Comparison of ENCODE assay signal across 25 cellular contexts in the genomic region with DNA sequence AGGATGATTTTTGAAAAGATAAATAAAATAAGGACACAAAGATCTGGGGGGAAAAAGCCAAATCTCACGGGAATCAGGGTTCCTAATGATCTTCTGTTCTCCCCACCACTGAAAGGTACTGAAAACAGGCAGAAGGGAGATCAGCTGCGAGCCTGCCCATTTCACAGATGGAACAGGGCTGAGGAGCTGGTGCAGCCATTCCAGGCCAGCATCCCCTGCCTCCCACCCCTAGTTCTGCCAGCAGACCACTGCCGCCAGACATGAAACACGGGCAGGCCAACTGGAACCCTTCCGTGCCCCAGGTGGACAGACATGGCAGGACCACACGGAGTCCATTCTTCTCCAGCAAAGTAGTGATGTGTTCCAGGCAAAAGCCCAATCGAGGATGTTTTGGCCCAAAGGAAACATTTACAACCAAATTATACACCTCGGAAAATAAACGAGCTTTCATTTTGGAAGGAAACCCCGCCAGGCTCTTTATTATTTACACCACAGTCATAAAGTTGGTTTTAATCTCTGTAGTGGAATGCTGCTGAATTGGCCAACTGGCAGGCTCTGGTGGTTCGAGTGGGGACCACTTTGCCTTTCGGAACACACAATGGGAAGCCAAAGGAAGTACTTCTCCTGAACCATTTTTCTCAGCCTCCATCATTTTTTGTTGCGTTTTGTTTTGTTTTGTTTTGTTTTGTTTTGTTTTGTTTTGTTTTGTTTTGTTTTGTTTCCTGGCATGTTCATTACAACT. TPM values are rescaled to one million over a fixed set of nuclear protein-coding genes. Genes with fewer than 3 reads are reported as not detected.
DNase-seq lines count a peak whose midpoint lies in the region; ATAC-seq, FAIRE-seq and TF ChIP-seq lines count a peak whose summit lies in the region.
"Had no signal": no experiment of that assay in that cellular context is flagged by ENCODE, and none has a peak within 500 bp of the region (broad histone marks: within the 10 kb centered on the region; RNA-seq: fewer than 3 reads in every experiment).

No MANE protein-coding gene starts in this region.

- H3K9me3 ChIP-seq in HepG2 (ENCODE audit: low read length) (no peaks in the 10 kb centered on the region), right lobe of liver (no peaks in the 10 kb centered on the region), fibroblast of lung (ENCODE audit: control insufficient read depth, insufficient read depth, low read depth, low read length) (no peaks in the 10 kb centered on the region), right cardiac atrium (ENCODE audit: control insufficient read depth, low read length) (no peaks in the 10 kb centered on the region)
- H3K9me3 ChIP-seq: upper lobe of left lung had no signal

- TF ChIP-seq EP300 in HepG2 (IDR thresholded peaks at IDR 0.05; ENCODE audit: low read depth in 2 of 2, low read length in 2 of 2): no peak
- TF ChIP-seq EP300 in HepG2 (CRISPR knock-in tag; IDR thresholded peaks at IDR 0.05; ENCODE audit: borderline replicate concordance): no peak

- H3K36me3 Mint-ChIP-seq in activated CD8-positive, alpha-beta T cell treated with anti-CD3 and anti-CD28 coated beads, Interleukin-2, amount 10 ng/mL, durations not matched to agents 7 days and 5 days (ENCODE audit: low read depth): peaks cover 16% of the 10 kb centered on the region
- H3K36me3 Mint-ChIP-seq: mesothelial cell of epicardium, natural killer cell had no signal

- no peaks in the 10 kb centered on the region for H3K9me3 Mint-ChIP-seq in activated CD8-positive, alpha-beta T cell treated with anti-CD3 and anti-CD28 coated beads, Interleukin-2, amount 10 ng/mL, durations not matched to agents 7 days and 5 days (ENCODE audit: insufficient read depth)
- H3K9me3 Mint-ChIP-seq: GM23338, immature natural killer cell, mesothelial cell of epicardium, natural killer cell had no signal

- H3K4me1 Mint-ChIP-seq in activated CD8-positive, alpha-beta T cell treated with anti-CD3 and anti-CD28 coated beads, Interleukin-2, amount 10 ng/mL, durations not matched to agents 7 days and 5 days (ENCODE audit: low read depth): peaks cover 47% of the 10 kb centered on the region
- H3K4me1 Mint-ChIP-seq: mesothelial cell of epicardium had no signal

- DNase-seq in HepG2 (ENCODE audit: low spot score) (no peak), right lobe of liver (no peak), fibroblast of lung (ENCODE audit: low read depth in 2 of 2) (no peak), ureter (ENCODE audit: low spot score) (peak; percentile 56), right cardiac atrium (no peak), AG20443 (ENCODE audit: low spot score) (no peak)
- DNase-seq in activated CD8-positive, alpha-beta T cell treated with anti-CD3 and anti-CD28 coated beads, Interleukin-2, amount 10 ng/mL, durations not matched to agents 7 days and 5 days: no peak
- DNase-seq: activated CD8-positive, alpha-beta memory T cell treated with anti-CD3 and anti-CD28 coated beads, Interleukin-2, amount 10 ng/mL, durations not matched to agents 7 days and 5 days; dermis blood vessel endothelial cell; immature natural killer cell; natural killer cell; NCI-H1417 treated with DMSO at 0.1 percent for 48 hours; NCI-H2081; NCI-H2227 treated with DMSO at 0.1 percent for 48 hours; stimulated activated CD4-positive, alpha-beta T cell treated with anti-CD3 and anti-CD28 coated beads, Interleukin-2, amount 100 ng/mL, for 24 hours; T-helper 1 cell; upper lobe of left lung had no signal

- peak overlapping the region; percentile 35 for H3K27ac Mint-ChIP-seq in activated CD8-positive, alpha-beta T cell treated with anti-CD3 and anti-CD28 coated beads, Interleukin-2, amount 10 ng/mL, durations not matched to agents 7 days and 5 days
- H3K27ac Mint-ChIP-seq: GM23338, mesothelial cell of epicardium had no signal

- intact Hi-C loops in HepG2 (cut with micrococcal nuclease; ENCODE audit: unreplicated experiment): loop anchor here (10.0 kb wide), 1 partner anchor 536 kb away; a partner anchor contains a TSS
- intact Hi-C loops in right lobe of liver (cut with DNase I): no loop called here
- intact Hi-C loops in right cardiac atrium (cut with DNase I): no loop called here

- CTCF ChIA-PET in HepG2 (lab: Yijun Ruan, JAX; ENCODE audit: low intra/inter-chr PET ratio, low total read pairs): no interaction called here
- CTCF ChIA-PET in activated CD8-positive, alpha-beta T cell treated with anti-CD3 and anti-CD28 coated beads, Interleukin-2, amount 10 ng/mL, durations not matched to agents 7 days and 5 days (lab: Charles Lee): interaction anchor here (1.0 to 2.8 kb wide), 4 partner anchors 11 to 53 kb away, joined by 3 to 12 read pairs (median 6); no protein-coding TSS in a partner anchor

- H2AFZ ChIP-seq in HepG2 (ENCODE audit: low read length) (no peak overlapping the region), fibroblast of lung (ENCODE audit: low read length) (no peak overlapping the region)
- H2AFZ ChIP-seq: GM23338 had no signal

- H3K4me2 ChIP-seq in HepG2 (ENCODE audit: low read depth, low read length): no peak overlapping the region
- H3K4me2 ChIP-seq in fibroblast of lung (ENCODE audit: extremely low read depth, insufficient read depth, low read length): peak overlapping the region; percentile 29
- H3K4me2 ChIP-seq: GM23338, KMS-11 had no signal

- no peak for FAIRE-seq in HepG2 (lab: Jason Lieb, UNC)
- FAIRE-seq: GM12892 had no signal

- H3K36me3 ChIP-seq in HepG2 (replicated peaks in 1 of 2; ENCODE audit: control insufficient read depth in 1 of 2, insufficient read depth in 2 of 2, low read length in 2 of 2) (no peaks in the 10 kb centered on the region), right lobe of liver (no peaks in the 10 kb centered on the region), fibroblast of lung (ENCODE audit: control insufficient read depth, insufficient read depth, low read length) (no peaks in the 10 kb centered on the region)
- H3K36me3 ChIP-seq: upper lobe of left lung had no signal

- no peak for TF ChIP-seq CTCF in HepG2 (CRISPR knock-in tag; IDR thresholded peaks at IDR 0.05)
- no peak for TF ChIP-seq CTCF in right lobe of liver (IDR thresholded peaks at IDR 0.05)
- TF ChIP-seq CTCF in fibroblast of lung (conservative IDR thresholded peaks at IDR 0.05 in 1 of 2, IDR thresholded peaks at IDR 0.05 in 1 of 2; ENCODE audit: low read depth in 1 of 2, low read length in 2 of 2): no peak

- H3K27me3 Mint-ChIP-seq in activated CD8-positive, alpha-beta T cell treated with anti-CD3 and anti-CD28 coated beads, Interleukin-2, amount 10 ng/mL, durations not matched to agents 7 days and 5 days (ENCODE audit: low read depth): no peaks in the 10 kb centered on the region

- H3K4me1 ChIP-seq in HepG2 (ENCODE audit: insufficient read depth, low read length): peaks cover 62% of the 10 kb centered on the region
- peaks cover 0 to 33% (median 9%) of the 10 kb centered on the region in 4 donors for H3K4me1 ChIP-seq in right lobe of liver
- no peaks in the 10 kb centered on the region for H3K4me1 ChIP-seq in fibroblast of lung (ENCODE audit: control insufficient read depth, extremely low read depth, insufficient read depth, low read length)
- H3K4me1 ChIP-seq in right cardiac atrium (ENCODE audit: control insufficient read depth, insufficient read depth, low read length): no peaks in the 10 kb centered on the region
- H3K4me1 ChIP-seq: upper lobe of left lung had no signal

- in situ Hi-C loops in HepG2 (cut with HindIII; ENCODE audit: extremely low pct_ligation_motif_present, low pct_unique_long_range_greater_than_20kb): no loop called here

- H3K27me3 ChIP-seq in HepG2 (ENCODE audit: control insufficient read depth in 1 of 2, insufficient read depth in 2 of 2, low read length in 2 of 2): no peaks in the 10 kb centered on the region
- H3K27me3 ChIP-seq in right lobe of liver: no peaks in the 10 kb centered on the region
- no peaks in the 10 kb centered on the region for H3K27me3 ChIP-seq in fibroblast of lung (ENCODE audit: control insufficient read depth, insufficient read depth, low read length)
- no peaks in the 10 kb centered on the region for H3K27me3 ChIP-seq in right cardiac atrium (ENCODE audit: control insufficient read depth, insufficient read depth)
- H3K27me3 ChIP-seq: upper lobe of left lung had no signal

- no peaks in the 10 kb centered on the region for H4K20me1 ChIP-seq in HepG2 (ENCODE audit: insufficient read depth, low read length)
- H4K20me1 ChIP-seq in fibroblast of lung (ENCODE audit: control insufficient read depth, extremely low read depth, insufficient read depth, low read length): no peaks in the 10 kb centered on the region

- POLR2A ChIA-PET in HepG2 (lab: Yijun Ruan, JAX): no interaction called here
- POLR2A ChIA-PET in activated CD8-positive, alpha-beta T cell treated with anti-CD3 and anti-CD28 coated beads, Interleukin-2, amount 10 ng/mL, durations not matched to agents 7 days and 5 days (lab: Charles Lee): interaction anchor here (1.9 kb wide), 1 partner anchor 18 kb away, joined by 5 read pairs; no protein-coding TSS in a partner anchor

- ATAC-seq in HepG2: no peak
- no peak for ATAC-seq in right lobe of liver
- no peak for ATAC-seq in activated CD8-positive, alpha-beta T cell treated with anti-CD3 and anti-CD28 coated beads, Interleukin-2, amount 10 ng/mL, durations not matched to agents 7 days and 5 days
- ATAC-seq in GM19351 (IDR thresholded peaks at IDR 0.05; ENCODE audit: unreplicated experiment): no peak
- ATAC-seq in right cardiac atrium: no peak
- ATAC-seq: activated CD8-positive, alpha-beta memory T cell treated with anti-CD3 and anti-CD28 coated beads, Interleukin-2, amount 10 ng/mL, durations not matched to agents 7 days and 5 days; GM23338; natural killer cell had no signal

- H3K4me3 ChIP-seq in HepG2 (replicated peaks in 1 of 3; ENCODE audit: insufficient read depth in 1 of 3, low read depth in 2 of 3, low read length in 3 of 3) (no peak overlapping the region), right lobe of liver (no peak overlapping the region), fibroblast of lung (replicated peaks in 1 of 4; ENCODE audit: control extremely low read depth in 1 of 4, insufficient read depth in 1 of 4, low read depth in 3 of 4, low read length in 4 of 4) (no peak overlapping the region), right cardiac atrium (ENCODE audit: low read length) (no peak overlapping the region)
- H3K4me3 ChIP-seq: GM23338, upper lobe of left lung had no signal

- H3K4me3 Mint-ChIP-seq in activated CD8-positive, alpha-beta T cell treated with anti-CD3 and anti-CD28 coated beads, Interleukin-2, amount 10 ng/mL, durations not matched to agents 7 days and 5 days: no peak overlapping the region
- H3K4me3 Mint-ChIP-seq: activated CD8-positive, alpha-beta memory T cell treated with anti-CD3 and anti-CD28 coated beads, Interleukin-2, amount 10 ng/mL, durations not matched to agents 7 days and 5 days; GM23338; mesothelial cell of epicardium; natural killer cell had no signal

- H3K9ac ChIP-seq in HepG2 (ENCODE audit: insufficient read depth, low read depth, low read length) (no peak overlapping the region), fibroblast of lung (ENCODE audit: insufficient read depth, low read length) (no peak overlapping the region)
- H3K9ac ChIP-seq: KMS-11 had no signal

- H3K79me2 ChIP-seq in HepG2 (ENCODE audit: insufficient read depth, low read length) (no peaks in the 10 kb centered on the region), fibroblast of lung (ENCODE audit: control insufficient read depth, insufficient read depth, low read length) (no peaks in the 10 kb centered on the region)

- H3K27ac ChIP-seq in HepG2 (ENCODE audit: extremely low read length, insufficient read depth, low read length) (no peak overlapping the region), right lobe of liver (no peak overlapping the region), fibroblast of lung (ENCODE audit: insufficient read depth, low read length) (no peak overlapping the region), right cardiac atrium (ENCODE audit: low read length) (no peak overlapping the region)
- H3K27ac ChIP-seq: C4-2B, KMS-11, RWPE1, upper lobe of left lung had no signal

- TF ChIP-seq POLR2A in HepG2 (IDR thresholded peaks at IDR 0.05; ENCODE audit: insufficient read depth in 1 of 2, low read depth in 2 of 2, low read length in 2 of 2) (no peak), right lobe of liver (IDR thresholded peaks at IDR 0.05) (no peak)

- no TSS peak for BruUV-seq in HepG2 (replicated peaks; lab: Mats Ljungman, UMichigan)

- TF ChIP-seq RAD21 in HepG2 (CRISPR knock-in tag; IDR thresholded peaks at IDR 0.05): no peak

- 95% methylated on average over 13 of the region's 13 CpGs for WGBS in HepG2 (ENCODE audit: low lambda C conversion rate)
- 88% methylated on average over 9 of the region's 13 CpGs for WGBS in right lobe of liver (ENCODE audit: insufficient coverage, low coverage, low lambda C conversion rate, missing lambda C conversion rate)
- 63% methylated on average over 13 of the region's 13 CpGs for WGBS in right cardiac atrium

RNA-seq across cellular contexts. Expression of a gene that starts 28.2 kb away (rescaled TPM):
- total RNA-seq in HepG2 (2016; rRNA removed; fragmentation: Illumina TruSeq; extraction: Trizol) (0.90 and 1.4 TPM in 2 replicates), right lobe of liver (1 to 10 TPM; 2.1 to 5.5 (median 3.2) TPM), fibroblast of lung (0.17 and 0.26 TPM in 2 replicates), ureter (8.4 TPM), right cardiac atrium (1 to 10 TPM in 2 of 4 donors, under 1 TPM in 2; 0.23 to 3.4 (median 1.1) TPM)
- total RNA-seq in HepG2 (2016; cell fraction: cytosol; rRNA removed; fragmentation: Illumina TruSeq; extraction: Trizol; ENCODE audit: low read depth): 0.51 and 0.53 TPM in 2 replicates
- 1.0 and 1.1 TPM in 2 replicates for total RNA-seq in HepG2 (2016; cell fraction: insoluble cytoplasmic fraction; rRNA removed; fragmentation: Illumina TruSeq; extraction: Trizol)
- total RNA-seq in HepG2 (2016; cell fraction: membrane; rRNA removed; fragmentation: Illumina TruSeq; extraction: Trizol): 0.83 and 0.99 TPM in 2 replicates
- 1.4 and 1.6 TPM in 2 replicates for total RNA-seq in HepG2 (2016; cell fraction: nucleus; rRNA removed; fragmentation: Illumina TruSeq; extraction: Trizol)
- polyA plus RNA-seq in HepG2 (2011; rRNA removed) (0.38 and 0.40 TPM in 2 replicates), fibroblast of lung (0.10 and 0.15 TPM in 2 replicates), right cardiac atrium (1.0 TPM)
- 0.31 and 0.55 TPM in 2 replicates for polyA plus RNA-seq in HepG2 (2011; cell fraction: cytosol; rRNA removed)
- polyA plus RNA-seq in HepG2 (2011; cell fraction: nucleus; rRNA removed): 0.29 TPM in 2 replicates
- polyA plus RNA-seq in HepG2 (2012): 0.11 and 0.15 TPM in 2 replicates
- polyA plus RNA-seq in HepG2 (2016; cell fraction: cytosol; fragmentation: Illumina TruSeq; extraction: Trizol; ENCODE audit: low read depth): 0.28 and 0.41 TPM in 2 replicates
- polyA plus RNA-seq in HepG2 (2016; cell fraction: insoluble cytoplasmic fraction; fragmentation: Illumina TruSeq; extraction: Trizol; ENCODE audit: low read depth): 1.8 and 1.9 TPM in 2 replicates
- 0.80 and 0.96 TPM in 2 replicates for polyA plus RNA-seq in HepG2 (2016; cell fraction: membrane; fragmentation: Illumina TruSeq; extraction: Trizol; ENCODE audit: low read depth)
- 2.5 and 3.5 TPM in 2 replicates for polyA plus RNA-seq in HepG2 (2016; cell fraction: nucleus; fragmentation: Illumina TruSeq; extraction: Trizol; ENCODE audit: insufficient read depth, low read depth)
- 0.07 and 0.48 TPM in 2 replicates for polyA minus RNA-seq in HepG2 (2011; rRNA and poly(A)+ RNA removed; ENCODE audit: low replicate concordance)
- 0.53 TPM in 1 of 2 replicates, not detected in the other for polyA minus RNA-seq in HepG2 (2011; cell fraction: cytosol; rRNA and poly(A)+ RNA removed)
- 0.25 and 0.52 TPM in 2 replicates for polyA minus RNA-seq in HepG2 (2011; cell fraction: nucleus; rRNA and poly(A)+ RNA removed)
- total RNA-seq in activated CD8-positive, alpha-beta T cell treated with anti-CD3 and anti-CD28 coated beads, Interleukin-2, amount 10 ng/mL, durations not matched to agents 7 days and 5 days: 1 to 10 TPM; 2.9 to 3.7 TPM
- polyA plus RNA-seq in fibroblast of lung (2012): 0.13 and 0.16 TPM in 2 replicates
- polyA minus RNA-seq in fibroblast of lung (ENCODE audit: low replicate concordance): not detected in 2 replicates
- polyA plus RNA-seq: AG04450 had no signal
